Comparison of ENCODE assay signal across 1 cellular context in the genomic region with DNA sequence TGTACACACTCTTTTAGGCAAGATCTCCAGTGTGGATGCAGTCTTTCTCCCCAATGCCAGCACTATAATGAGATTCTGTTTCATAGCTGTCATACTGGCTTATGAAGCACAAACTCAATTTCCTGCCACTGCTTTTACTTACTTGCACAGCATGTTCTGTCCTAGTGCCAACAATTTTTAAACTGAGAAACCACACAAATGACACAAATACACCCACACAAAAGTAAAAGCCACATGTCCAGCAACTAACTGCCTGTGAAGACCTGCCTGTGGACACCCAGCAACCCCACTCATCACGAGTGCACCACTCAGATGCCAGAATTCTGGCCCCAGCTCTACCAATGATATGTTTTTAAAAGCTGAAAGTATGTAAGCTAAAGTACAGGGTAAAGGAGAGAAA.
TF ChIP-seq lines count a peak whose summit lies in the region.

No MANE protein-coding gene starts in this region.

TF ChIP-seq in HCT116, 20 proteins besides CTCF, POLR2A, EP300 and RAD21:
- TF ChIP-seq, protein P1, sequence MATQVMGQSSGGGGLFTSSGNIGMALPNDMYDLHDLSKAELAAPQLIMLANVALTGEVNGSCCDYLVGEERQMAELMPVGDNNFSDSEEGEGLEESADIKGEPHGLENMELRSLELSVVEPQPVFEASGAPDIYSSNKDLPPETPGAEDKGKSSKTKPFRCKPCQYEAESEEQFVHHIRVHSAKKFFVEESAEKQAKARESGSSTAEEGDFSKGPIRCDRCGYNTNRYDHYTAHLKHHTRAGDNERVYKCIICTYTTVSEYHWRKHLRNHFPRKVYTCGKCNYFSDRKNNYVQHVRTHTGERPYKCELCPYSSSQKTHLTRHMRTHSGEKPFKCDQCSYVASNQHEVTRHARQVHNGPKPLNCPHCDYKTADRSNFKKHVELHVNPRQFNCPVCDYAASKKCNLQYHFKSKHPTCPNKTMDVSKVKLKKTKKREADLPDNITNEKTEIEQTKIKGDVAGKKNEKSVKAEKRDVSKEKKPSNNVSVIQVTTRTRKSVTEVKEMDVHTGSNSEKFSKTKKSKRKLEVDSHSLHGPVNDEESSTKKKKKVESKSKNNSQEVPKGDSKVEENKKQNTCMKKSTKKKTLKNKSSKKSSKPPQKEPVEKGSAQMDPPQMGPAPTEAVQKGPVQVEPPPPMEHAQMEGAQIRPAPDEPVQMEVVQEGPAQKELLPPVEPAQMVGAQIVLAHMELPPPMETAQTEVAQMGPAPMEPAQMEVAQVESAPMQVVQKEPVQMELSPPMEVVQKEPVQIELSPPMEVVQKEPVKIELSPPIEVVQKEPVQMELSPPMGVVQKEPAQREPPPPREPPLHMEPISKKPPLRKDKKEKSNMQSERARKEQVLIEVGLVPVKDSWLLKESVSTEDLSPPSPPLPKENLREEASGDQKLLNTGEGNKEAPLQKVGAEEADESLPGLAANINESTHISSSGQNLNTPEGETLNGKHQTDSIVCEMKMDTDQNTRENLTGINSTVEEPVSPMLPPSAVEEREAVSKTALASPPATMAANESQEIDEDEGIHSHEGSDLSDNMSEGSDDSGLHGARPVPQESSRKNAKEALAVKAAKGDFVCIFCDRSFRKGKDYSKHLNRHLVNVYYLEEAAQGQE (IDR thresholded peaks at IDR 0.05; ENCODE audit: low read depth): no peak
- TF ChIP-seq, protein P2, sequence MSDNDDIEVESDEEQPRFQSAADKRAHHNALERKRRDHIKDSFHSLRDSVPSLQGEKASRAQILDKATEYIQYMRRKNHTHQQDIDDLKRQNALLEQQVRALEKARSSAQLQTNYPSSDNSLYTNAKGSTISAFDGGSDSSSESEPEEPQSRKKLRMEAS (IDR thresholded peaks at IDR 0.05): no peak
- TF ChIP-seq, protein P3, sequence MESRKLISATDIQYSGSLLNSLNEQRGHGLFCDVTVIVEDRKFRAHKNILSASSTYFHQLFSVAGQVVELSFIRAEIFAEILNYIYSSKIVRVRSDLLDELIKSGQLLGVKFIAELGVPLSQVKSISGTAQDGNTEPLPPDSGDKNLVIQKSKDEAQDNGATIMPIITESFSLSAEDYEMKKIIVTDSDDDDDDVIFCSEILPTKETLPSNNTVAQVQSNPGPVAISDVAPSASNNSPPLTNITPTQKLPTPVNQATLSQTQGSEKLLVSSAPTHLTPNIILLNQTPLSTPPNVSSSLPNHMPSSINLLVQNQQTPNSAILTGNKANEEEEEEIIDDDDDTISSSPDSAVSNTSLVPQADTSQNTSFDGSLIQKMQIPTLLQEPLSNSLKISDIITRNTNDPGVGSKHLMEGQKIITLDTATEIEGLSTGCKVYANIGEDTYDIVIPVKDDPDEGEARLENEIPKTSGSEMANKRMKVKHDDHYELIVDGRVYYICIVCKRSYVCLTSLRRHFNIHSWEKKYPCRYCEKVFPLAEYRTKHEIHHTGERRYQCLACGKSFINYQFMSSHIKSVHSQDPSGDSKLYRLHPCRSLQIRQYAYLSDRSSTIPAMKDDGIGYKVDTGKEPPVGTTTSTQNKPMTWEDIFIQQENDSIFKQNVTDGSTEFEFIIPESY (IDR thresholded peaks at IDR 0.05; ENCODE audit: extremely low read depth, insufficient replicate concordance, low read length): no peak
- no peak for TF ChIP-seq SP1 (IDR thresholded peaks at IDR 0.05; ENCODE audit: low read depth)
- no peak for TF ChIP-seq FOSL1 (IDR thresholded peaks at IDR 0.05; ENCODE audit: low read depth)
- TF ChIP-seq SIN3A (IDR thresholded peaks at IDR 0.05; ENCODE audit: low read depth): no peak
- no peak for TF ChIP-seq YY1 (IDR thresholded peaks at IDR 0.05; ENCODE audit: extremely low read depth, insufficient replicate concordance, low read depth, low read length)
